In the genomic region with DNA sequence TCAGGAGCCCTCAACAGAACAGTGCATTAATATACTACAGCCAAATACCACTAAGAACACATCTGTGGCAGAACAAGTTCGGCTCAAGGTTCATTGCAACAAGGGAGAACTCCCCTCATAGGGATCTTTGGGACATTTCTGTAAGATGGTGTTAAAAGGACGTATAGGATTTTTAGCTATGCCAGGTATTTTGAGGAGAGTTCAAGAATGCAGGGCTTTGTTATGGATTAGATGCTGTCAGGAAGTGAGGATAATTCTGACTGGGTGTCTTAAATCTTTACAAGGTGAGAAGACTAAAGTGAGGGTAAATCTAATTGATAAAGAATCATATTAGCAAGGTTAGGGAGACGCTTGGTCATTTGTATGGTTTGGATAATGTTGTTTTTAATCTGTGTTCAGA, we compare ENCODE assay signal across 17 cellular contexts.
"Had no signal": no experiment of that assay in that cellular context is flagged by ENCODE, and none has a peak within 500 bp of the region (broad histone marks: within the 10 kb centered on the region; RNA-seq: fewer than 3 reads in every experiment).

No MANE protein-coding gene starts in this region.

- H3K4me2 ChIP-seq: hepatocyte had no signal

- H3K4me3 ChIP-seq: dorsolateral prefrontal cortex, hepatocyte, right atrium auricular region, sigmoid colon, skin epidermis had no signal

- H3K27me3 Mint-ChIP-seq: naive thymus-derived CD4-positive, alpha-beta T cell had no signal

- H3K36me3 ChIP-seq: neutrophil, right atrium auricular region, sigmoid colon had no signal

- H3K27ac ChIP-seq: dorsolateral prefrontal cortex, hepatocyte, neutrophil, right atrium auricular region, sigmoid colon, skin epidermis had no signal

- H3K9me3 ChIP-seq: neutrophil, right atrium auricular region, sigmoid colon had no signal

- DNase-seq: cortex of kidney; dorsolateral prefrontal cortex; effector CD8-positive, alpha-beta T cell; foreskin melanocyte; head of caudate nucleus; kidney; left cardiac atrium; naive thymus-derived CD4-positive, alpha-beta T cell; sigmoid colon; stimulated activated CD4-positive, alpha-beta T cell treated with anti-CD3 and anti-CD28 coated beads, Interleukin-2, amount 100 ng/mL, for 24 hours; stimulated activated CD4-positive, alpha-beta T cell treated with anti-CD3 and anti-CD28 coated beads, Interleukin-4, amount 100 ng/mL, for 4 hours; stimulated activated naive CD4-positive, alpha-beta T cell; trophoblast cell had no signal

- H3K27me3 ChIP-seq: dorsolateral prefrontal cortex, hepatocyte, neutrophil, right atrium auricular region, sigmoid colon had no signal

- H3K79me2 ChIP-seq: hepatocyte had no signal

- H3K4me1 ChIP-seq: right atrium auricular region, sigmoid colon had no signal

- ATAC-seq: left cardiac atrium; naive thymus-derived CD4-positive, alpha-beta T cell had no signal
